26 cellular contexts compared by ENCODE assay signal in genomic region chr15:74209560-74209958, GRCh38. TPM values are rescaled to one million over a fixed set of nuclear protein-coding genes. Genes with fewer than 3 reads are reported as not detected.
A peak's percentile ranks its signal among the peaks of the same experiment; 100 is the strongest.
DNase-seq lines count a peak whose midpoint lies in the region; ATAC-seq, FAIRE-seq and TF ChIP-seq lines count a peak whose summit lies in the region.
"Had no signal": no experiment of that assay in that cellular context is flagged by ENCODE, and none has a peak within 500 bp of the region (broad histone marks: within the 10 kb centered on the region; RNA-seq: fewer than 3 reads in every experiment).

No MANE protein-coding gene starts in this region.

- in situ Hi-C loops in HepG2 (cut with HindIII; ENCODE audit: extremely low pct_ligation_motif_present, low pct_unique_long_range_greater_than_20kb): no loop called here
- in situ Hi-C loops in K562 (cut with MboI): no loop called here

- BruUV-seq in HepG2 (replicated peaks; lab: Mats Ljungman, UMichigan) (no TSS peak), K562 (replicated peaks; lab: Mats Ljungman, UMichigan) (no TSS peak)

- H3K9me3 ChIP-seq in HepG2 (ENCODE audit: low read length) (no peaks in the 10 kb centered on the region), right lobe of liver (no peaks in the 10 kb centered on the region), K562 (replicated peaks; ENCODE audit: control insufficient read depth, insufficient read depth, low read depth, low read length) (no peaks in the 10 kb centered on the region)
- H3K9me3 ChIP-seq: lower lobe of right lung had no signal

- TF ChIP-seq EP300 in HepG2 (IDR thresholded peaks at IDR 0.05; ENCODE audit: low read depth in 2 of 2, low read length in 2 of 2) (no peak), HepG2 (CRISPR knock-in tag; IDR thresholded peaks at IDR 0.05; ENCODE audit: borderline replicate concordance) (no peak), K562 (IDR thresholded peaks at IDR 0.05; ENCODE audit: low read length) (no peak)

- no peak for TF ChIP-seq POLR2A in HepG2 (IDR thresholded peaks at IDR 0.05; ENCODE audit: insufficient read depth in 1 of 2, low read depth in 2 of 2, low read length in 2 of 2)
- TF ChIP-seq POLR2A in right lobe of liver (IDR thresholded peaks at IDR 0.05): no peak
- no peak for TF ChIP-seq POLR2A in K562 (conservative IDR thresholded peaks at IDR 0.05)
- no peak for TF ChIP-seq POLR2A in erythroblast (IDR thresholded peaks at IDR 0.05; ENCODE audit: low read length)

- no peaks in the 10 kb centered on the region for H3K9me1 ChIP-seq in K562 (ENCODE audit: control insufficient read depth, insufficient read depth, low read length)

- DNase-seq in HepG2 (ENCODE audit: low spot score) (no peak), right lobe of liver (no peak), K562 (ENCODE audit: extremely low read depth in 1 of 4, low spot score in 3 of 4) (no peak), mesothelial cell of epicardium (ENCODE audit: low spot score in 2 of 2, unreplicated experiment in 2 of 2) (no peak), NOMO-1 treated with dmso at 0.1 percent for 144 hours (lab: John Stamatoyannopoulos, UW; ENCODE audit: unreplicated experiment) (no peak), NCI-H2196 treated with DMSO at 0.1 percent for 48 hours (lab: John Stamatoyannopoulos, UW; ENCODE audit: unreplicated experiment) (no peak), HTR-8/SVneo (ENCODE audit: insufficient read length, low spot score) (no peak), erythroblast (lab: John Stamatoyannopoulos, UW) (no peak)
- DNase-seq: activated CD4-positive, CD25-positive, alpha-beta regulatory T cell; activated CD8-positive, alpha-beta memory T cell treated with anti-CD3 and anti-CD28 coated beads for 24 hours; activated naive CD8-positive, alpha-beta T cell treated with anti-CD3 and anti-CD28 coated beads, Interleukin-2, amount 10 ng/mL, durations not matched to agents 7 days and 5 days; activated T-cell treated with anti-CD3 and anti-CD28 coated beads, Interleukin-2, amount 50 U/mL, for 72 hours; caudate nucleus; effector CD8-positive, alpha-beta T cell; glutamatergic neuron; KBM-7; lower lobe of right lung; naive thymus-derived CD4-positive, alpha-beta T cell; NCI-H1048; NCI-H2029 treated with DMSO at 0.1 percent for 48 hours; NCI-H524 treated with DMSO at 0.1 percent for 48 hours; SIG-M5; stimulated activated CD4-positive, alpha-beta T cell treated with anti-CD3 and anti-CD28 coated beads, Interleukin-12 subunit alpha, Interleukin-12 subunit beta, amount 100 ng/mL, for 4 hours; T-helper 17 cell had no signal

- H3K9ac ChIP-seq in HepG2 (ENCODE audit: insufficient read depth, low read depth, low read length): peak overlapping the region; percentile 29; the same call in 1 of the 2 replicates
- no peak overlapping the region for H3K9ac ChIP-seq in K562 (ENCODE audit: insufficient read depth in 1 of 2, low read depth in 2 of 2, low read length in 2 of 2)

- intact Hi-C loops in HepG2 (cut with micrococcal nuclease; ENCODE audit: unreplicated experiment): no loop called here
- intact Hi-C loops in right lobe of liver (cut with DNase I): no loop called here
- intact Hi-C loops in K562 (cut with micrococcal nuclease): no loop called here

- peaks cover 60% of the 10 kb centered on the region for H3K4me1 ChIP-seq in HepG2 (ENCODE audit: insufficient read depth, low read length)
- no peaks in the 10 kb centered on the region for H3K4me1 ChIP-seq in right lobe of liver
- peaks cover 3 to 11% of the 10 kb centered on the region in 2 experiments; a peak in 2 of 5 replicates for H3K4me1 ChIP-seq in K562 (replicated peaks in 1 of 2; ENCODE audit: control insufficient read depth in 2 of 2, insufficient read depth in 2 of 2, low read length in 2 of 2)
- H3K4me1 ChIP-seq: lower lobe of right lung, tibial nerve had no signal

- no peaks in the 10 kb centered on the region for H3K36me3 Mint-ChIP-seq in mesothelial cell of epicardium
- H3K36me3 Mint-ChIP-seq: activated naive CD8-positive, alpha-beta T cell treated with anti-CD3 and anti-CD28 coated beads, Interleukin-2, amount 10 ng/mL, durations not matched to agents 7 days and 5 days; CD14-positive monocyte had no signal

- H3K36me3 ChIP-seq in HepG2 (replicated peaks in 1 of 2; ENCODE audit: control insufficient read depth in 1 of 2, insufficient read depth in 2 of 2, low read length in 2 of 2) (no peaks in the 10 kb centered on the region), right lobe of liver (no peaks in the 10 kb centered on the region), K562 (ENCODE audit: control insufficient read depth, insufficient read depth, low read length) (no peaks in the 10 kb centered on the region)
- H3K36me3 ChIP-seq: lower lobe of right lung, tibial nerve had no signal

- H3K79me2 ChIP-seq in HepG2 (ENCODE audit: insufficient read depth, low read length) (no peaks in the 10 kb centered on the region), K562 (ENCODE audit: control insufficient read depth, insufficient read depth, low read length) (no peaks in the 10 kb centered on the region)

- FAIRE-seq in HepG2 (lab: Jason Lieb, UNC) (no peak), K562 (lab: Jason Lieb, UNC) (no peak), HTR-8/SVneo (lab: Jason Lieb, UNC) (no peak)

- TF ChIP-seq RAD21 in HepG2 (CRISPR knock-in tag; IDR thresholded peaks at IDR 0.05) (no peak), K562 (CRISPR knock-in tag; conservative IDR thresholded peaks at IDR 0.05 in 1 of 2, IDR thresholded peaks at IDR 0.05 in 1 of 2) (no peak)

- H3K4me2 ChIP-seq in HepG2 (ENCODE audit: low read depth, low read length) (peak overlapping the region; percentile 70), K562 (ENCODE audit: insufficient read depth, low read length) (no peak overlapping the region)

- peak overlapping the region; percentile 46 for H3K4me3 Mint-ChIP-seq in mesothelial cell of epicardium
- H3K4me3 Mint-ChIP-seq: activated naive CD8-positive, alpha-beta T cell treated with anti-CD3 and anti-CD28 coated beads, Interleukin-2, amount 10 ng/mL, durations not matched to agents 7 days and 5 days; activated T-cell treated with anti-CD3 and anti-CD28 coated beads, Interleukin-2, amount 50 U/mL, for 72 hours; CD14-positive monocyte; naive thymus-derived CD4-positive, alpha-beta T cell; T-helper 17 cell had no signal

- peaks cover 2% of the 10 kb centered on the region for H3K27me3 Mint-ChIP-seq in mesothelial cell of epicardium (ENCODE audit: low read depth)

- peaks cover 63% of the 10 kb centered on the region for H3K4me1 Mint-ChIP-seq in mesothelial cell of epicardium

- H3K27ac ChIP-seq in HepG2 (ENCODE audit: extremely low read length, insufficient read depth, low read length) (no peak overlapping the region), right lobe of liver (no peak overlapping the region), K562 (ENCODE audit: extremely low read depth, low read depth, low read length) (no peak overlapping the region)
- H3K27ac ChIP-seq: lower lobe of right lung, tibial nerve had no signal

- peak overlapping the region; percentile 94 for H3K27ac Mint-ChIP-seq in mesothelial cell of epicardium
- H3K27ac Mint-ChIP-seq: activated naive CD8-positive, alpha-beta T cell treated with anti-CD3 and anti-CD28 coated beads, Interleukin-2, amount 10 ng/mL, durations not matched to agents 7 days and 5 days; activated T-cell treated with anti-CD3 and anti-CD28 coated beads, Interleukin-2, amount 50 U/mL, for 72 hours; CD14-positive monocyte; naive thymus-derived CD4-positive, alpha-beta T cell; T-helper 17 cell had no signal

- H3K27me3 ChIP-seq in HepG2 (ENCODE audit: control insufficient read depth in 1 of 2, insufficient read depth in 2 of 2, low read length in 2 of 2) (peaks cover 4 to 33% of the 10 kb centered on the region in 2 experiments; a peak in 4 of 5 replicates), right lobe of liver (no peaks in the 10 kb centered on the region), K562 (ENCODE audit: control insufficient read depth in 2 of 2, insufficient read depth in 2 of 2, low read length in 2 of 2) (peaks cover 9 to 57% of the 10 kb centered on the region in 2 experiments; a peak in 4 of 5 replicates)
- H3K27me3 ChIP-seq: tibial nerve had no signal

- CTCF ChIA-PET in HepG2 (lab: Yijun Ruan, JAX; ENCODE audit: low intra/inter-chr PET ratio, low total read pairs): no interaction called here
- CTCF ChIA-PET in K562 (lab: Yijun Ruan, JAX; ENCODE audit: low intra/inter-chr PET ratio): no interaction called here

- WGBS in HepG2 (ENCODE audit: low lambda C conversion rate): 18% methylated on average over 5 of the region's 5 CpGs
- WGBS in right lobe of liver (ENCODE audit: insufficient coverage, low coverage, low lambda C conversion rate, missing lambda C conversion rate): 40% methylated on average over 4 of the region's 5 CpGs
- WGBS in K562 (ENCODE audit: insufficient coverage, low coverage, missing lambda C conversion rate): 5% methylated on average over 4 of the region's 5 CpGs

- H3K9me3 Mint-ChIP-seq in mesothelial cell of epicardium: no peaks in the 10 kb centered on the region
- H3K9me3 Mint-ChIP-seq: activated naive CD8-positive, alpha-beta T cell treated with anti-CD3 and anti-CD28 coated beads, Interleukin-2, amount 10 ng/mL, durations not matched to agents 7 days and 5 days; activated T-cell treated with anti-CD3 and anti-CD28 coated beads, Interleukin-2, amount 50 U/mL, for 72 hours; CD14-positive monocyte had no signal

- POLR2A ChIA-PET in HepG2 (lab: Yijun Ruan, JAX) (no interaction called here), K562 (lab: Yijun Ruan, JAX) (no interaction called here)

- TF ChIP-seq CTCF in HepG2 (CRISPR knock-in tag; IDR thresholded peaks at IDR 0.05) (no peak), right lobe of liver (IDR thresholded peaks at IDR 0.05) (no peak), K562 (IDR thresholded peaks at IDR 0.05 in 2 of 3, conservative IDR thresholded peaks at IDR 0.05 in 1 of 3; ENCODE audit: insufficient read depth in 2 of 3, low read depth in 1 of 3, low read length in 3 of 3) (no peak), mesothelial cell of epicardium (IDR thresholded peaks at IDR 0.05; ENCODE audit: unreplicated experiment) (no peak)

- H4K20me1 ChIP-seq in HepG2 (ENCODE audit: insufficient read depth, low read length) (0 out of 2 replicates have a peak, but pooled peaks cover 3% of the 10 kb centered on the region), K562 (replicated peaks; ENCODE audit: control insufficient read depth, insufficient read depth, low read length) (0 out of 2 replicates have a peak, but pooled peaks cover 9% of the 10 kb centered on the region)

- peak overlapping the region in 2 of 3 experiments; percentile 8 to 46; a peak in 2 of 6 replicates for H3K4me3 ChIP-seq in HepG2 (replicated peaks in 1 of 3; ENCODE audit: insufficient read depth in 1 of 3, low read depth in 2 of 3, low read length in 3 of 3)
- no peak overlapping the region for H3K4me3 ChIP-seq in right lobe of liver
- H3K4me3 ChIP-seq in K562: no peak overlapping the region
- H3K4me3 ChIP-seq: lower lobe of right lung, tibial nerve had no signal

- H2AFZ ChIP-seq in HepG2 (ENCODE audit: low read length): no peak overlapping the region
- no peak overlapping the region for H2AFZ ChIP-seq in K562 (ENCODE audit: low read depth, low read length)

- ATAC-seq in HepG2: no peak
- ATAC-seq in right lobe of liver: no peak
- no peak for ATAC-seq in K562
- ATAC-seq: activated T-cell treated with anti-CD3 and anti-CD28 coated beads, Interleukin-2, amount 50 U/mL, for 72 hours; naive thymus-derived CD4-positive, alpha-beta T cell; T-helper 17 cell had no signal

RNA-seq across cellular contexts. Expression of gene STRA6, which starts 7.0 kb away (rescaled TPM):
- 0.81 and 2.1 TPM in 2 replicates for total RNA-seq in HepG2 (2016; rRNA removed; fragmentation: Illumina TruSeq; extraction: Trizol)
- total RNA-seq in HepG2 (2016; cell fraction: cytosol; rRNA removed; fragmentation: Illumina TruSeq; extraction: Trizol; ENCODE audit: low read depth): 0.81 and 1.1 TPM in 2 replicates
- total RNA-seq in HepG2 (2016; cell fraction: insoluble cytoplasmic fraction; rRNA removed; fragmentation: Illumina TruSeq; extraction: Trizol): 0.77 and 3.1 TPM in 2 replicates
- 0.83 and 1.1 TPM in 2 replicates for total RNA-seq in HepG2 (2016; cell fraction: membrane; rRNA removed; fragmentation: Illumina TruSeq; extraction: Trizol)
- total RNA-seq in HepG2 (2016; cell fraction: nucleus; rRNA removed; fragmentation: Illumina TruSeq; extraction: Trizol): 2.8 and 4.4 TPM in 2 replicates
- polyA plus RNA-seq in HepG2 (2011; rRNA removed): 1.6 TPM in 2 replicates
- polyA plus RNA-seq in HepG2 (2011; cell fraction: cytosol; rRNA removed): 0.79 and 1.0 TPM in 2 replicates
- polyA plus RNA-seq in HepG2 (2011; cell fraction: nucleus; rRNA removed): 5.5 and 10.9 TPM in 2 replicates
- polyA plus RNA-seq in HepG2 (2012): 0.88 and 1.1 TPM in 2 replicates
- polyA plus RNA-seq in HepG2 (2016; cell fraction: cytosol; fragmentation: Illumina TruSeq; extraction: Trizol; ENCODE audit: low read depth): 0.44 and 0.51 TPM in 2 replicates
- polyA plus RNA-seq in HepG2 (2016; cell fraction: insoluble cytoplasmic fraction; fragmentation: Illumina TruSeq; extraction: Trizol; ENCODE audit: low read depth): 0.60 and 2.1 TPM in 2 replicates
- 0.18 and 0.78 TPM in 2 replicates for polyA plus RNA-seq in HepG2 (2016; cell fraction: membrane; fragmentation: Illumina TruSeq; extraction: Trizol; ENCODE audit: low read depth)
- 6.0 and 6.9 TPM in 2 replicates for polyA plus RNA-seq in HepG2 (2016; cell fraction: nucleus; fragmentation: Illumina TruSeq; extraction: Trizol; ENCODE audit: insufficient read depth, low read depth)
- 2.4 and 2.8 TPM in 2 replicates for polyA minus RNA-seq in HepG2 (2011; rRNA and poly(A)+ RNA removed; ENCODE audit: low replicate concordance)
- polyA minus RNA-seq in HepG2 (2011; cell fraction: cytosol; rRNA and poly(A)+ RNA removed): 0.59 and 1.4 TPM in 2 replicates
- polyA minus RNA-seq in HepG2 (2011; cell fraction: nucleus; rRNA and poly(A)+ RNA removed): 2.2 and 4.2 TPM in 2 replicates
- total RNA-seq in right lobe of liver: under 1 TPM in 1 of 6 experiments, not detected in 5; 0.12 TPM
- total RNA-seq in K562 (2011; cell fraction: chromatin; rRNA removed; ENCODE audit: low replicate concordance): 1.6 and 8.9 TPM in 2 replicates
- 1.8 and 6.5 TPM in 2 replicates for total RNA-seq in K562 (2011; cell fraction: nucleolus; rRNA removed)
- 1.6 and 3.4 TPM in 2 replicates for total RNA-seq in K562 (2011; cell fraction: nucleoplasm; rRNA removed)
- total RNA-seq in K562 (2014; rRNA removed): 0.33 TPM in 1 of 2 replicates, not detected in the other
- 0.18 TPM in 1 of 2 replicates, not detected in the other for total RNA-seq in K562 (2014; rRNA removed; fragmentation: Illumina TruSeq; extraction: Trizol)
- total RNA-seq in K562 (2015; rRNA removed; fragmentation: Illumina TruSeq; extraction: Trizol): 0.43 and 0.60 TPM in 2 replicates
- total RNA-seq in K562 (2021): 0.38 and 0.47 TPM in 2 replicates
- polyA plus RNA-seq in K562 (2011; rRNA removed): 1.9 and 2.0 TPM in 2 replicates
- polyA plus RNA-seq in K562 (2011; cell fraction: cytosol; rRNA removed): 0.97 and 2.3 TPM in 2 replicates
- polyA plus RNA-seq in K562 (2011; cell fraction: nucleus; rRNA removed): 6.6 and 12.5 TPM in 2 replicates
- 0.30 and 0.50 TPM in 2 replicates for polyA plus RNA-seq in K562 (2012)
- 0.28 and 0.40 TPM in 2 replicates for polyA plus RNA-seq in K562 (2014; fragmentation: Illumina TruSeq; extraction: Trizol)
- polyA plus RNA-seq in K562 (2014; fragmentation: Nextera tagmentation; extraction: Ambion mirVana): under 1 TPM in 1 of 2 experiments, not detected in 1; 0.04 TPM
- polyA plus RNA-seq in K562 (2014; rRNA removed): 0.43 and 0.65 TPM in 2 replicates
- polyA minus RNA-seq in K562 (2011; rRNA and poly(A)+ RNA removed): 1.0 and 1.6 TPM in 2 replicates
- 0.29 TPM in 1 of 2 replicates, not detected in the other for polyA minus RNA-seq in K562 (2011; cell fraction: cytosol; rRNA and poly(A)+ RNA removed)
- 4.9 and 5.9 TPM in 2 replicates for polyA minus RNA-seq in K562 (2011; cell fraction: nucleus; rRNA and poly(A)+ RNA removed)
- 101 to 114 TPM (median 111 TPM) in 3 replicates for total RNA-seq in mesothelial cell of epicardium
- total RNA-seq: activated naive CD8-positive, alpha-beta T cell treated with anti-CD3 and anti-CD28 coated beads, Interleukin-2, amount 10 ng/mL, durations not matched to agents 7 days and 5 days; lower lobe of right lung; naive thymus-derived CD4-positive, alpha-beta T cell; T-helper 17 cell had no signal
- polyA plus RNA-seq: CD14-positive monocyte; naive thymus-derived CD4-positive, alpha-beta T cell had no signal

RNA-seq across cellular contexts. Expression of gene CCDC33, which starts 26.6 kb away (rescaled TPM):
- total RNA-seq in HepG2 (2016; rRNA removed; fragmentation: Illumina TruSeq; extraction: Trizol): not detected in 2 replicates
- total RNA-seq in HepG2 (2016; cell fraction: cytosol; rRNA removed; fragmentation: Illumina TruSeq; extraction: Trizol; ENCODE audit: low read depth): not detected in 2 replicates
- total RNA-seq in HepG2 (2016; cell fraction: insoluble cytoplasmic fraction; rRNA removed; fragmentation: Illumina TruSeq; extraction: Trizol): not detected in 2 replicates
- 0.14 and 0.53 TPM in 2 replicates for total RNA-seq in HepG2 (2016; cell fraction: membrane; rRNA removed; fragmentation: Illumina TruSeq; extraction: Trizol)
- total RNA-seq in HepG2 (2016; cell fraction: nucleus; rRNA removed; fragmentation: Illumina TruSeq; extraction: Trizol): not detected in 2 replicates
- polyA plus RNA-seq in HepG2 (2011; rRNA removed): 0.08 and 0.30 TPM in 2 replicates
- polyA plus RNA-seq in HepG2 (2011; cell fraction: cytosol; rRNA removed): 0.05 and 0.09 TPM in 2 replicates
- 0.35 TPM in 1 of 2 replicates, not detected in the other for polyA plus RNA-seq in HepG2 (2011; cell fraction: nucleus; rRNA removed)
- 0.20 TPM in 1 of 2 replicates, not detected in the other for polyA plus RNA-seq in HepG2 (2012)
- polyA plus RNA-seq in HepG2 (2016; cell fraction: cytosol; fragmentation: Illumina TruSeq; extraction: Trizol; ENCODE audit: low read depth): 0.25 and 0.37 TPM in 2 replicates
- not detected in 2 replicates for polyA plus RNA-seq in HepG2 (2016; cell fraction: insoluble cytoplasmic fraction; fragmentation: Illumina TruSeq; extraction: Trizol; ENCODE audit: low read depth)
- polyA plus RNA-seq in HepG2 (2016; cell fraction: membrane; fragmentation: Illumina TruSeq; extraction: Trizol; ENCODE audit: low read depth): 0.37 and 0.68 TPM in 2 replicates
- not detected in 2 replicates for polyA plus RNA-seq in HepG2 (2016; cell fraction: nucleus; fragmentation: Illumina TruSeq; extraction: Trizol; ENCODE audit: insufficient read depth, low read depth)
- polyA minus RNA-seq in HepG2 (2011; rRNA and poly(A)+ RNA removed; ENCODE audit: low replicate concordance): 0.14 TPM in 1 of 2 replicates, not detected in the other
- polyA minus RNA-seq in HepG2 (2011; cell fraction: cytosol; rRNA and poly(A)+ RNA removed): not detected in 2 replicates
- polyA minus RNA-seq in HepG2 (2011; cell fraction: nucleus; rRNA and poly(A)+ RNA removed): not detected in 2 replicates
- total RNA-seq in right lobe of liver: not detected
- total RNA-seq in K562 (2011; cell fraction: chromatin; rRNA removed; ENCODE audit: low replicate concordance): 0.51 and 0.76 TPM in 2 replicates
- not detected in 2 replicates for total RNA-seq in K562 (2011; cell fraction: nucleolus; rRNA removed)
- 0.44 and 0.92 TPM in 2 replicates for total RNA-seq in K562 (2011; cell fraction: nucleoplasm; rRNA removed)
- not detected in 2 replicates for total RNA-seq in K562 (2014; rRNA removed)
- total RNA-seq in K562 (2014; rRNA removed; fragmentation: Illumina TruSeq; extraction: Trizol): not detected in 2 replicates
- total RNA-seq in K562 (2015; rRNA removed; fragmentation: Illumina TruSeq; extraction: Trizol): not detected in 2 replicates
- total RNA-seq in K562 (2021): 0.13 TPM in 1 of 2 replicates, not detected in the other
- polyA plus RNA-seq in K562 (2011; rRNA removed): 0.91 and 1.1 TPM in 2 replicates
- polyA plus RNA-seq in K562 (2011; cell fraction: cytosol; rRNA removed): 0.32 and 0.91 TPM in 2 replicates
- 0.78 and 0.95 TPM in 2 replicates for polyA plus RNA-seq in K562 (2011; cell fraction: nucleus; rRNA removed)
- 0.14 and 0.17 TPM in 2 replicates for polyA plus RNA-seq in K562 (2012)
- not detected in 2 replicates for polyA plus RNA-seq in K562 (2014; fragmentation: Illumina TruSeq; extraction: Trizol)
- polyA plus RNA-seq in K562 (2014; fragmentation: Nextera tagmentation; extraction: Ambion mirVana): under 1 TPM; 0.15 to 0.20 TPM
- 0.08 TPM in 1 of 2 replicates, not detected in the other for polyA plus RNA-seq in K562 (2014; rRNA removed)
- 0.28 and 0.39 TPM in 2 replicates for polyA minus RNA-seq in K562 (2011; rRNA and poly(A)+ RNA removed)
- polyA minus RNA-seq in K562 (2011; cell fraction: cytosol; rRNA and poly(A)+ RNA removed): not detected in 2 replicates
- polyA minus RNA-seq in K562 (2011; cell fraction: nucleus; rRNA and poly(A)+ RNA removed): 0.67 TPM in 1 of 2 replicates, not detected in the other
- 4.2 to 6.4 TPM (median 5.0 TPM) in 3 replicates for total RNA-seq in mesothelial cell of epicardium
- total RNA-seq: activated T-cell treated with anti-CD3 and anti-CD28 coated beads, Interleukin-2, amount 50 U/mL, for 72 hours; naive thymus-derived CD4-positive, alpha-beta T cell; T-helper 17 cell; tibial nerve had no signal
- polyA plus RNA-seq: CD14-positive monocyte; naive thymus-derived CD4-positive, alpha-beta T cell had no signal

RNA-seq across cellular contexts. Expression of gene ISLR, which starts 36.0 kb away (rescaled TPM):
- total RNA-seq in HepG2 (2016; rRNA removed; fragmentation: Illumina TruSeq; extraction: Trizol) (not detected in 2 replicates), right lobe of liver (1 to 10 TPM; 1.5 to 9.9 (median 2.6) TPM), K562 (2014; rRNA removed) (not detected in 2 replicates), K562 (2014; rRNA removed; fragmentation: Illumina TruSeq; extraction: Trizol) (not detected in 2 replicates), K562 (2015; rRNA removed; fragmentation: Illumina TruSeq; extraction: Trizol) (not detected in 2 replicates), K562 (2021) (not detected in 2 replicates), mesothelial cell of epicardium (59.8 to 66.8 TPM (median 64.9 TPM) in 3 replicates)
- not detected in 2 replicates for total RNA-seq in HepG2 (2016; cell fraction: cytosol; rRNA removed; fragmentation: Illumina TruSeq; extraction: Trizol; ENCODE audit: low read depth)
- not detected in 2 replicates for total RNA-seq in HepG2 (2016; cell fraction: insoluble cytoplasmic fraction; rRNA removed; fragmentation: Illumina TruSeq; extraction: Trizol)
- total RNA-seq in HepG2 (2016; cell fraction: membrane; rRNA removed; fragmentation: Illumina TruSeq; extraction: Trizol): not detected in 2 replicates
- total RNA-seq in HepG2 (2016; cell fraction: nucleus; rRNA removed; fragmentation: Illumina TruSeq; extraction: Trizol): not detected in 2 replicates
- polyA plus RNA-seq in HepG2 (2011; rRNA removed) (not detected in 2 replicates), K562 (2011; rRNA removed) (not detected in 2 replicates), K562 (2014; fragmentation: Illumina TruSeq; extraction: Trizol) (not detected in 2 replicates), K562 (2014; fragmentation: Nextera tagmentation; extraction: Ambion mirVana) (not detected), K562 (2014; rRNA removed) (not detected in 2 replicates)
- not detected in 2 replicates for polyA plus RNA-seq in HepG2 (2011; cell fraction: cytosol; rRNA removed)
- polyA plus RNA-seq in HepG2 (2011; cell fraction: nucleus; rRNA removed): not detected in 2 replicates
- not detected in 2 replicates for polyA plus RNA-seq in HepG2 (2012)
- not detected in 2 replicates for polyA plus RNA-seq in HepG2 (2016; cell fraction: cytosol; fragmentation: Illumina TruSeq; extraction: Trizol; ENCODE audit: low read depth)
- not detected in 2 replicates for polyA plus RNA-seq in HepG2 (2016; cell fraction: insoluble cytoplasmic fraction; fragmentation: Illumina TruSeq; extraction: Trizol; ENCODE audit: low read depth)
- polyA plus RNA-seq in HepG2 (2016; cell fraction: membrane; fragmentation: Illumina TruSeq; extraction: Trizol; ENCODE audit: low read depth): not detected in 2 replicates
- polyA plus RNA-seq in HepG2 (2016; cell fraction: nucleus; fragmentation: Illumina TruSeq; extraction: Trizol; ENCODE audit: insufficient read depth, low read depth): not detected in 2 replicates
- polyA minus RNA-seq in HepG2 (2011; rRNA and poly(A)+ RNA removed; ENCODE audit: low replicate concordance): not detected in 2 replicates
- not detected in 2 replicates for polyA minus RNA-seq in HepG2 (2011; cell fraction: cytosol; rRNA and poly(A)+ RNA removed)
- not detected in 2 replicates for polyA minus RNA-seq in HepG2 (2011; cell fraction: nucleus; rRNA and poly(A)+ RNA removed)
- not detected in 2 replicates for total RNA-seq in K562 (2011; cell fraction: chromatin; rRNA removed; ENCODE audit: low replicate concordance)
- total RNA-seq in K562 (2011; cell fraction: nucleolus; rRNA removed): not detected in 2 replicates
- total RNA-seq in K562 (2011; cell fraction: nucleoplasm; rRNA removed): not detected in 2 replicates
- polyA plus RNA-seq in K562 (2011; cell fraction: cytosol; rRNA removed): 0.04 TPM in 1 of 2 replicates, not detected in the other
- polyA plus RNA-seq in K562 (2011; cell fraction: nucleus; rRNA removed): not detected in 2 replicates
- polyA plus RNA-seq in K562 (2012): not detected in 2 replicates
- polyA minus RNA-seq in K562 (2011; rRNA and poly(A)+ RNA removed): not detected in 2 replicates
- polyA minus RNA-seq in K562 (2011; cell fraction: cytosol; rRNA and poly(A)+ RNA removed): not detected in 2 replicates
- polyA minus RNA-seq in K562 (2011; cell fraction: nucleus; rRNA and poly(A)+ RNA removed): not detected in 2 replicates
- total RNA-seq: activated naive CD8-positive, alpha-beta T cell treated with anti-CD3 and anti-CD28 coated beads, Interleukin-2, amount 10 ng/mL, durations not matched to agents 7 days and 5 days; naive thymus-derived CD4-positive, alpha-beta T cell; T-helper 17 cell had no signal
- polyA plus RNA-seq: CD14-positive monocyte; naive thymus-derived CD4-positive, alpha-beta T cell had no signal

Comparison
In these comparisons a context has a peak if more than half of its experiments do, and no peak if none do; other contexts are left out.
1. H3K4me3 ChIP-seq: peak in HepG2 (2 of 3); none in right lobe of liver (0 of 3) and K562 (single experiment).
2. RNA of gene STRA6, which starts 7.0 kb away (total RNA-seq): 101 to 114 TPM in mesothelial cell of epicardium; 0.77 to 4.4 TPM in HepG2, 0.18 to 8.9 TPM in K562 and 0.12 TPM in right lobe of liver; every median in the first group is over 10 times any median in the second.
3. Of the 241 proteins assayed by ChIP-seq in both HepG2 and K562: peak only in HepG2: none; only in K562: ZFX; in both: none; in neither: 240.